Comparison of ENCODE assay signal across 24 cellular contexts in genomic region chr1:238111521-238111920, GRCh38.
"Had no signal": no experiment of that assay in that cellular context is flagged by ENCODE, and none has a peak within 500 bp of the region (broad histone marks: within the 10 kb centered on the region; RNA-seq: fewer than 3 reads in every experiment).

No MANE protein-coding gene starts in this region.

- H3K4me1 ChIP-seq: foreskin keratinocyte, gastrocnemius medialis had no signal

- H3K4me3 ChIP-seq: esophagus muscularis mucosa, gastrocnemius medialis had no signal

- H3K27me3 Mint-ChIP-seq: activated CD8-positive, alpha-beta T cell treated with anti-CD3 and anti-CD28 coated beads for 36 hours; activated naive CD8-positive, alpha-beta T cell; activated T-helper 17 cell treated with anti-CD3 and anti-CD28 coated beads, Interleukin-2, amount 50 U/mL, for 72 hours; effector memory CD8-positive, alpha-beta T cell had no signal

- DNase-seq: activated CD4-positive, alpha-beta T cell treated with anti-CD3 and anti-CD28 coated beads for 48 hours; activated CD4-positive, alpha-beta T cell treated with anti-CD3 and anti-CD28 coated beads, Interleukin-2, amount 50 U/mL, for 1 hour; activated CD4-positive, alpha-beta T cell treated with anti-CD3 and anti-CD28 coated beads, Interleukin-2, amount 50 U/mL, for 48 hours; activated CD8-positive, alpha-beta memory T cell treated with anti-CD3 and anti-CD28 coated beads for 24 hours; activated CD8-positive, alpha-beta T cell treated with anti-CD3 and anti-CD28 coated beads for 36 hours; activated effector memory CD4-positive, alpha-beta T cell treated with Interleukin-2 at 50 U/mL for 16 hours; activated gamma-delta T cell treated with Interleukin-2 at 50 U/mL for 16 hours; activated naive CD4-positive, alpha-beta T cell treated with anti-CD3 and anti-CD28 coated beads, Interleukin-2, amount 50 U/mL, for 16 hours; activated naive CD4-positive, alpha-beta T cell treated with Interleukin-2 at 50 U/mL for 16 hours; activated T-cell treated with anti-CD3 and anti-CD28 coated beads, Interleukin-2, amount 50 U/mL, for 4 hours; amniotic stem cell; brain microvascular endothelial cell; cortex of kidney; dermis blood vessel endothelial cell; effector CD4-positive, alpha-beta T cell; effector memory CD8-positive, alpha-beta T cell; erythroblast; foreskin keratinocyte; gastrocnemius medialis; glutamatergic neuron; T-helper 2 cell had no signal

- H3K4me1 Mint-ChIP-seq: activated T-helper 17 cell treated with anti-CD3 and anti-CD28 coated beads, Interleukin-2, amount 50 U/mL, for 72 hours had no signal

- H3K36me3 Mint-ChIP-seq: activated naive CD8-positive, alpha-beta T cell had no signal

- H3K9me3 ChIP-seq: esophagus muscularis mucosa, gastrocnemius medialis had no signal

- H3K4me3 Mint-ChIP-seq: activated CD8-positive, alpha-beta T cell treated with anti-CD3 and anti-CD28 coated beads for 36 hours; activated naive CD8-positive, alpha-beta T cell; activated T-cell treated with anti-CD3 and anti-CD28 coated beads, Interleukin-2, amount 50 U/mL, for 4 hours; activated T-helper 17 cell treated with anti-CD3 and anti-CD28 coated beads, Interleukin-2, amount 50 U/mL, for 72 hours; effector memory CD8-positive, alpha-beta T cell had no signal

- H3K27ac Mint-ChIP-seq: activated CD8-positive, alpha-beta T cell treated with anti-CD3 and anti-CD28 coated beads for 36 hours; activated naive CD8-positive, alpha-beta T cell; activated T-helper 17 cell treated with anti-CD3 and anti-CD28 coated beads, Interleukin-2, amount 50 U/mL, for 72 hours; effector memory CD8-positive, alpha-beta T cell had no signal

- H3K27me3 ChIP-seq: brain microvascular endothelial cell, esophagus muscularis mucosa, foreskin keratinocyte, gastrocnemius medialis had no signal

- H3K36me3 ChIP-seq: brain microvascular endothelial cell, esophagus muscularis mucosa, gastrocnemius medialis had no signal

- H3K27ac ChIP-seq: brain microvascular endothelial cell, esophagus muscularis mucosa, foreskin keratinocyte, gastrocnemius medialis had no signal
